8 cellular contexts compared by ENCODE assay signal in the genomic region with DNA sequence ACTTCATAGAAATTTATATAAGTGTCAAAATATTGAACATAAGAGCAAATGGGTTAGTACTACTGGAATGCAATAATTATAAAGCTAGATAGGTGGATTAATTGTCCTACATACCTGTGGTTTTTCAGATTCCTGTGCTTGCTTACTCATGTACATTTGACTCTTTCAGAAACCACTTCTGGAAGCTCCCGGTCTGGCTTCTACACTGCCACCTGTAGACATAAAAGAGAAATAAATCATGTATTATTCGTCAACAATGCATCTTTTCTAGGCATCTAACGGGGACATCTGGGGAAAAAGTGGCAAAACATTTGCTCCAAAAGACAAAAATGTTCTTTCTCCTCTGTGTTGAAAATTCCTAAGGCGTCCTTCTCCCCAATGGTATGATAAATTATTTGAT.
DNase-seq lines count a peak whose midpoint lies in the region; ATAC-seq and TF ChIP-seq lines count a peak whose summit lies in the region.

No MANE protein-coding gene starts in this region.

- peak; percentile 27 for TF ChIP-seq CTCF in GM10248 (IDR thresholded peaks at IDR 0.05; ENCODE audit: control extremely low read depth, extremely low read depth, low read depth, missing control alignments)
- TF ChIP-seq CTCF in astrocyte of the cerebellum (IDR thresholded peaks at IDR 0.05; ENCODE audit: low read depth, low read length, missing control alignments): peak; percentile 35

- DNase-seq in AG08396 (ENCODE audit: low spot score) (peak; percentile 65), GM10248 (ENCODE audit: extremely low spot score) (peak; percentile 25), NCI-H748 treated with DMSO at 0.1 percent for 48 hours (lab: John Stamatoyannopoulos, UW) (peak; percentile 11), astrocyte of the cerebellum (ENCODE audit: low read depth) (peak; percentile 84), kidney glomerular epithelial cell (lab: John Stamatoyannopoulos, UW) (peak; percentile 61), NCI-H1930 (lab: John Stamatoyannopoulos, UW) (no peak)

- in situ Hi-C loops in astrocyte of the cerebellum (cut with HindIII; ENCODE audit: low sequenced_read_pairs): no loop called here

- ATAC-seq in HG03280 (IDR thresholded peaks at IDR 0.05; ENCODE audit: unreplicated experiment) (no peak), GM18517 (IDR thresholded peaks at IDR 0.05; ENCODE audit: unreplicated experiment) (no peak)

- CTCF ChIA-PET in GM10248 (lab: Yijun Ruan, JAX): interaction anchor here (0.7 to 2.0 kb wide), 2 partner anchors 10 to 14 kb away, joined by 3 to 6 read pairs; no protein-coding TSS in a partner anchor

- POLR2A ChIA-PET in GM10248 (lab: Yijun Ruan, JAX): no interaction called here

- H3K4me3 ChIP-seq in astrocyte of the cerebellum (ENCODE audit: low read depth, low read length): peak overlapping the region; percentile 74

Comparison
In these comparisons a context has a peak if more than half of its experiments do, and no peak if none do; other contexts are left out.
1. DNase-seq: peak in AG08396 (single experiment), GM10248 (single experiment), NCI-H748 treated with DMSO at 0.1 percent for 48 hours (single experiment), astrocyte of the cerebellum (single experiment) and kidney glomerular epithelial cell (single experiment); none in NCI-H1930 (0 of 2).